In the genomic region with DNA sequence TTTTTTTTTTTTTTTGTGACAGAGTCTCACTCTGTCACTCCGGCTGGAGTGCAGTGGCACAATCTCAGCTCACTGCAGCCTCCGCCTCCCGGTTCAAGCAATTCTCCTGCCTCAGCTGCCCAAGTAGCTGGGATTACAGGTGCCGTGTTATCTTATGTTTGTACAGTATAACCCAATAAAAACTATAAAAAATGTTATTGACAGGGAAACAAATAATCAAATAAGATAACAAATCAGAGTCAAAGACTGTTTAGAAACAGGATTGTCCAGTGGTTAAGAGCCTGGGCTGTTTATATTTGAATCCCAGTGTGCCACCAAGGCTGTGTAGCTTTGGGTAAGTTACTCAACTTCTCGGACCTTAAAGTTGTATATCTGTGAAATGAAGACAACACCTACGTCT, we compare ENCODE assay signal across 18 cellular contexts. TPM values are rescaled to one million over a fixed set of nuclear protein-coding genes. Genes with fewer than 3 reads are reported as not detected.
"Had no signal": no experiment of that assay in that cellular context is flagged by ENCODE, and none has a peak within 500 bp of the region (broad histone marks: within the 10 kb centered on the region; RNA-seq: fewer than 3 reads in every experiment).

No MANE protein-coding gene starts in this region.

- H3K4me3 ChIP-seq: MG63, SJSA1, SK-N-MC had no signal

- DNase-seq: KBM-7, MG63, NCI-H1092, NCI-H1105 treated with DMSO at 0.1 percent for 48 hours, NCI-H1436, NCI-H187, NCI-H2029 treated with DMSO at 0.1 percent for 48 hours, NCI-H345, NCI-H446 treated with DMSO at 0.1 percent for 48 hours, NCI-H510A treated with DMSO at 0.1 percent for 48 hours, NCI-H526, NCI-H774, Right ventricle myocardium superior, RPMI8226, SIG-M5 had no signal

- H3K27me3 ChIP-seq: SJSA1 had no signal

- H3K27ac ChIP-seq: SJSA1, SK-N-MC had no signal

- H3K36me3 ChIP-seq: MG63, SJSA1 had no signal

RNA-seq across cellular contexts. Expression of a gene that starts 19.1 kb away (rescaled TPM):
- total RNA-seq: SJSA1 had no signal

RNA-seq across cellular contexts. Expression of a gene that starts 21.2 kb away (rescaled TPM):
- total RNA-seq: LHCN-M2 had no signal
